Comparison of ENCODE assay signal across 8 cellular contexts in the genomic region with DNA sequence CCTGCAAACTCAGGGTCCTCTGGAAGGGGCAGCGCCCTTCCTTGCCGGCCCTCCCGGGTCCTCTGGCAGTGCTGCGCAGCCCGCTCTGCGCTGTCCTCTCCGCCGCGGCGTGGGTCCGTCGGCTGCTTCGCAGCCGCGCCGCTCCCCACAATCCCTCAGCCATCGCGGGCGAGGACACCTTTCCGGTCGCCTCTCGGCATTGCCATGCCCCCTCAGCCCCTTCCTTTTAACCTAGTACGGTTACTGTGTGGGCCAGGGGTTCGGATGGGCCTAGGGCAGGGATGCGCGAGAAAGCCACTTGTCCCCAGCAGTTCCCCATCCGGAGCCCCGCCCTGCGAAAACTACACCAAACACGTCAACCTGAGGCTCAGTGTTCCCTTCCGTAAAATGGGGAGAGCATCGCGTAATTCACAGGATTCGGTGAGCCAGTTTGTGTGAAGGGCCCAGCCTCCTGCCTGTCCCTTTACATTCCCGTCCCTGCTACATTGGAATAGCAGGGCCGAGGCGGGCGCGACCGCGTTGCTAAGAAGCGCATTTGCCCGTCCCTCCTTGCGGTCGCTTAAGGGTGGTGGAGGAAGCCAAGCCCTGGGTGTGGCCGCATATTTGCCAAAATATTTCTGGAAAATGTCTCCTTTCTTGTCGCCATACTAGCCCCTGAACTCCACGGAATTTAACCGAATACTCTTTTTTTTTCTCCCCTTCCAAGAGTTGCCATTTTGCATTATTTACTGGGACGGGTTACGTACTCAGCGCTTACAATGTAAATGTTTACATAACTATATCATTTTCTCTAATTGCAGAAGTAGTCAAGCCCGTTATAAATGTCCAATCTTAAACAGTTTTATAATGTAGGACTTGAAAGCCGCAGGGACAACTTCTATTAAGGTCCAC. TPM values are rescaled to one million over a fixed set of nuclear protein-coding genes. Genes with fewer than 3 reads are reported as not detected.
DNase-seq lines count a peak whose midpoint lies in the region; ATAC-seq and TF ChIP-seq lines count a peak whose summit lies in the region.

No MANE protein-coding gene starts in this region.

- peak overlapping the region; percentile 29 to 70 (median 48) for H3K4me3 ChIP-seq in esophagus squamous epithelium

- H3K4me1 Mint-ChIP-seq in natural killer cell treated with Interleukin-12 subunit alpha and Interleukin-12 subunit beta and Interleukin-15 and Interleukin-18, amount 100 ng/mL, for 72 hours (ENCODE audit: low read depth in 2 of 2) = peaks cover 22 to 26% of the 10 kb centered on the region in 2 donors

- DNase-seq in SIG-M5 treated with dmso at 0.1 percent for 504 hours (lab: John Stamatoyannopoulos, UW; ENCODE audit: unreplicated experiment) (peak; percentile 63), SIG-M5 (lab: John Stamatoyannopoulos, UW) (no peak), NCI-H1105 treated with DMSO at 0.1 percent for 48 hours (lab: John Stamatoyannopoulos, UW) (peak; percentile 45), esophagus squamous epithelium (lab: John Stamatoyannopoulos, UW) (no peak)
- peak; percentile 21 for DNase-seq in activated CD8-positive, alpha-beta memory T cell treated with anti-CD3 and anti-CD28 coated beads, Interleukin-2, amount 50 U/mL, for 4 hours
- DNase-seq in natural killer cell treated with Interleukin-12 subunit alpha and Interleukin-12 subunit beta and Interleukin-15 and Interleukin-18, amount 100 ng/mL, for 72 hours (ENCODE audit: low spot score) = peak; percentile 62

- peaks cover 14 to 20% of the 10 kb centered on the region in 2 donors for H3K27me3 Mint-ChIP-seq in natural killer cell treated with Interleukin-12 subunit alpha and Interleukin-12 subunit beta and Interleukin-15 and Interleukin-18, amount 100 ng/mL, for 72 hours

- peak overlapping the region; percentile 94 for H3K4me3 Mint-ChIP-seq in natural killer cell treated with Interleukin-12 subunit alpha and Interleukin-12 subunit beta and Interleukin-15 and Interleukin-18, amount 100 ng/mL, for 72 hours

- peak overlapping the region; percentile 32 to 62 for H3K27ac Mint-ChIP-seq in natural killer cell treated with Interleukin-12 subunit alpha and Interleukin-12 subunit beta and Interleukin-15 and Interleukin-18, amount 100 ng/mL, for 72 hours

- peak in 2 of 6 experiments; percentile 7 to 32 for TF ChIP-seq CTCF in esophagus squamous epithelium (IDR thresholded peaks at IDR 0.05)

- H3K4me1 ChIP-seq in esophagus squamous epithelium = peaks cover 34 to 45% (median 37%) of the 10 kb centered on the region in 3 donors

- no peak for ATAC-seq in natural killer cell treated with Interleukin-12 subunit alpha and Interleukin-12 subunit beta and Interleukin-15 and Interleukin-18, amount 100 ng/mL, for 72 hours
- ATAC-seq in HG03457 (IDR thresholded peaks at IDR 0.05; ENCODE audit: unreplicated experiment) (no peak), GM21723 (IDR thresholded peaks at IDR 0.05; ENCODE audit: unreplicated experiment) (no peak)

- H3K36me3 ChIP-seq in esophagus squamous epithelium = no peaks in the 10 kb centered on the region

- H3K27me3 ChIP-seq in esophagus squamous epithelium = peaks cover 0 to 34% (median 0%) of the 10 kb centered on the region in 4 donors

- 0% methylated on average over 21 to 25 of the region's 54 CpGs for WGBS in esophagus squamous epithelium, 2 donors

- H3K9me3 ChIP-seq in esophagus squamous epithelium = no peaks in the 10 kb centered on the region

- H3K36me3 Mint-ChIP-seq in natural killer cell treated with Interleukin-12 subunit alpha and Interleukin-12 subunit beta and Interleukin-15 and Interleukin-18, amount 100 ng/mL, for 72 hours = no peaks in the 10 kb centered on the region

- no peak for TF ChIP-seq POLR2A in esophagus squamous epithelium (IDR thresholded peaks at IDR 0.05)

- intact Hi-C loops in esophagus squamous epithelium (cut with DNase I) = loop anchor here (5.0 kb wide), 2 partner anchors 48 to 103 kb away; no protein-coding TSS in a partner anchor

- no peaks in the 10 kb centered on the region for H3K9me3 Mint-ChIP-seq in natural killer cell treated with Interleukin-12 subunit alpha and Interleukin-12 subunit beta and Interleukin-15 and Interleukin-18, amount 100 ng/mL, for 72 hours

- peak overlapping the region; percentile 45 to 86 (median 78) for H3K27ac ChIP-seq in esophagus squamous epithelium

RNA-seq across cellular contexts. Expression of gene COPZ2, which starts 13.2 kb away (rescaled TPM):
- 10 to 100 TPM in 1 of 4 donors, 1 to 10 TPM in 2, under 1 TPM in 1; 0.91 to 14.5 (median 5.7) TPM for total RNA-seq in esophagus squamous epithelium
- 10 to 100 TPM; 14.9 to 32.9 TPM for total RNA-seq in natural killer cell treated with Interleukin-12 subunit alpha and Interleukin-12 subunit beta and Interleukin-15 and Interleukin-18, amount 100 ng/mL, for 72 hours

RNA-seq across cellular contexts. Expression of gene NFE2L1, which starts 23.8 kb away (rescaled TPM):
- total RNA-seq in esophagus squamous epithelium = 100 to 1,000 TPM in 1 of 4 donors, 10 to 100 TPM in 3; 41.6 to 103 (median 60.0) TPM
- total RNA-seq in natural killer cell treated with Interleukin-12 subunit alpha and Interleukin-12 subunit beta and Interleukin-15 and Interleukin-18, amount 100 ng/mL, for 72 hours = 100 to 1,000 TPM; 103 to 153 TPM

RNA-seq across cellular contexts. Expression of gene CDK5RAP3, which starts 53.5 kb away (rescaled TPM):
- total RNA-seq in esophagus squamous epithelium = 100 to 1,000 TPM in 1 of 4 donors, 10 to 100 TPM in 3; 60.1 to 141 (median 66.0) TPM
- total RNA-seq in natural killer cell treated with Interleukin-12 subunit alpha and Interleukin-12 subunit beta and Interleukin-15 and Interleukin-18, amount 100 ng/mL, for 72 hours = 100 to 1,000 TPM; 150 to 278 TPM

Comparison
In these comparisons a context has a peak if more than half of its experiments do, and no peak if none do; other contexts are left out.
1. DNase-seq: peak in SIG-M5 treated with dmso at 0.1 percent for 504 hours (single experiment), NCI-H1105 treated with DMSO at 0.1 percent for 48 hours (single experiment), activated CD8-positive, alpha-beta memory T cell treated with anti-CD3 and anti-CD28 coated beads, Interleukin-2, amount 50 U/mL, for 4 hours (single experiment) and natural killer cell treated with Interleukin-12 subunit alpha and Interleukin-12 subunit beta and Interleukin-15 and Interleukin-18, amount 100 ng/mL, for 72 hours (single experiment); none in SIG-M5 (single experiment) and esophagus squamous epithelium (single experiment).